ENCODE assay signal across 1 cellular context in genomic region chr4:30943356-30943755, GRCh38.
TF ChIP-seq lines count a peak whose summit lies in the region.

No MANE protein-coding gene starts in this region.

TF ChIP-seq in H1, 55 proteins besides CTCF, POLR2A, EP300 and RAD21:
- TF ChIP-seq USF2 (IDR thresholded peaks at IDR 0.05; ENCODE audit: low read length) = no peak
- no peak for TF ChIP-seq TCF12 (IDR thresholded peaks at IDR 0.05; ENCODE audit: low read depth, low read length)
- TF ChIP-seq CTBP2 (IDR thresholded peaks at IDR 0.05; ENCODE audit: borderline replicate concordance, insufficient read depth, insufficient read length, low read length) = no peak
- no peak for TF ChIP-seq GTF2F1 (IDR thresholded peaks at IDR 0.05; ENCODE audit: borderline replicate concordance, low read depth, low read length)
- TF ChIP-seq GABPA (IDR thresholded peaks at IDR 0.05; ENCODE audit: borderline replicate concordance, insufficient read depth, low read length) = no peak
- no peak for TF ChIP-seq CREB1 (IDR thresholded peaks at IDR 0.05)
- TF ChIP-seq KDM1A (IDR thresholded peaks at IDR 0.05; ENCODE audit: borderline replicate concordance, low read length) = no peak
